In genomic region chr1:44377925-44378784, GRCh38 we compare ENCODE assay signal across 8 cellular contexts. TPM values are rescaled to one million over a fixed set of nuclear protein-coding genes. Genes with fewer than 3 reads are reported as not detected.
DNase-seq lines count a peak whose midpoint lies in the region; ATAC-seq and TF ChIP-seq lines count a peak whose summit lies in the region.

No MANE protein-coding gene starts in this region.

- H3K36me3 ChIP-seq in Panc1 (ENCODE audit: control insufficient read depth, insufficient read depth, low read length) (no peaks in the 10 kb centered on the region), left ventricle myocardium inferior (no peaks in the 10 kb centered on the region)

- DNase-seq in COLO829 (ENCODE audit: low spot score) (peak; percentile 50), HL-60 (ENCODE audit: low read depth in 1 of 2, low spot score in 1 of 2) (peak in 1 of 2 experiments; percentile 51), Panc1 (ENCODE audit: low read depth, low spot score) (no peak), left ventricle myocardium inferior (peak; percentile 18), retina (peak; percentile 60), occipital lobe (lab: John Stamatoyannopoulos, UW) (no peak)
- peak; percentile 43 for DNase-seq in activated naive CD4-positive, alpha-beta T cell treated with anti-CD3 and anti-CD28 coated beads, Interleukin-2, amount 50 U/mL, for 16 hours

- no peak overlapping the region for H3K4me3 ChIP-seq in HL-60 (replicated peaks; ENCODE audit: insufficient read depth, low read length)
- H3K4me3 ChIP-seq in Panc1 (ENCODE audit: low read depth in 2 of 2, low read length in 2 of 2) = no peak overlapping the region
- no peak overlapping the region for H3K4me3 ChIP-seq in left ventricle myocardium inferior

- TF ChIP-seq CTCF in HL-60 (IDR thresholded peaks at IDR 0.05; ENCODE audit: insufficient read depth, low read length) (peak; percentile 72), Panc1 (IDR thresholded peaks at IDR 0.05) (peak; percentile 83), left ventricle myocardium inferior (IDR thresholded peaks at IDR 0.05; ENCODE audit: borderline replicate concordance) (peak; percentile 79)

- no peaks in the 10 kb centered on the region for H3K27me3 ChIP-seq in HL-60 (ENCODE audit: insufficient read depth, poor library complexity, severe bottlenecking)
- H3K27me3 ChIP-seq in Panc1 (ENCODE audit: control insufficient read depth, insufficient read depth, low read length) = no peaks in the 10 kb centered on the region
- H3K27me3 ChIP-seq in left ventricle myocardium inferior (ENCODE audit: low read depth) = peaks cover 4% of the 10 kb centered on the region

- H3K9me3 ChIP-seq in Panc1 (ENCODE audit: control insufficient read depth, insufficient read depth, low read depth, low read length) = no peaks in the 10 kb centered on the region
- H3K9me3 ChIP-seq in left ventricle myocardium inferior (replicated peaks) = no peaks in the 10 kb centered on the region

- H3K27ac ChIP-seq in HL-60 (replicated peaks) = no peak overlapping the region
- H3K27ac ChIP-seq in Panc1 (ENCODE audit: low read length) = no peak overlapping the region
- H3K27ac ChIP-seq in left ventricle myocardium inferior (replicated peaks) = no peak overlapping the region

- POLR2A ChIA-PET in Panc1 (lab: Charles Lee) = no interaction called here

- ATAC-seq in Panc1 (peak; percentile 81), HG03460 (IDR thresholded peaks at IDR 0.05; ENCODE audit: unreplicated experiment) (no peak)

- BruUV-seq in Panc1 (replicated peaks; lab: Mats Ljungman, UMichigan) = no TSS peak

- in situ Hi-C loops in Panc1 (cut with HindIII; ENCODE audit: low pct_unique_long_range_greater_than_20kb, low sequenced_read_pairs) = no loop called here

- intact Hi-C loops in Panc1 (cut with micrococcal nuclease; ENCODE audit: unreplicated experiment) (loop anchor here (2.0 kb wide), 1 partner anchor 217 kb away; no protein-coding TSS in a partner anchor), left ventricle myocardium inferior (cut with micrococcal nuclease) (no loop called here)

- CTCF ChIA-PET in Panc1 (lab: Charles Lee) = interaction anchor here (0.6 to 1.4 kb wide), 8 partner anchors 49 to 307 kb away, joined by 3 to 11 read pairs (median 3); no protein-coding TSS in a partner anchor

- H3K4me1 ChIP-seq in Panc1 (ENCODE audit: control insufficient read depth, insufficient read depth, low read length) (no peaks in the 10 kb centered on the region), left ventricle myocardium inferior (no peaks in the 10 kb centered on the region)

RNA-seq across cellular contexts. Expression of gene ERI3, which starts 23.1 kb away (rescaled TPM):
- total RNA-seq in Panc1 (2021; ENCODE audit: unreplicated experiment) (83.3 TPM), left ventricle myocardium inferior (50.4 TPM), occipital lobe (99.2 TPM)
- 89.7 TPM for polyA plus RNA-seq in Panc1 (2012; ENCODE audit: insufficient read length)

RNA-seq across cellular contexts. Expression of gene RNF220, which starts 26.9 kb away (rescaled TPM):
- total RNA-seq in Panc1 (2021; ENCODE audit: unreplicated experiment) (64.9 TPM), left ventricle myocardium inferior (62.6 TPM), occipital lobe (46.8 TPM)
- polyA plus RNA-seq in Panc1 (2012; ENCODE audit: insufficient read length) = 111 TPM

Comparison
In these comparisons a context has a peak if more than half of its experiments do, and no peak if none do; other contexts are left out.
1. DNase-seq: peak in COLO829 (single experiment), activated naive CD4-positive, alpha-beta T cell treated with anti-CD3 and anti-CD28 coated beads, Interleukin-2, amount 50 U/mL, for 16 hours (single experiment), left ventricle myocardium inferior (single experiment) and retina (single experiment); none in Panc1 (single experiment) and occipital lobe (single experiment).
2. Peak in every context shown above with its lines, with median percentiles within 50 percentile points of each other: CTCF ChIP-seq.